8 cellular contexts compared by ENCODE assay signal in the genomic region with DNA sequence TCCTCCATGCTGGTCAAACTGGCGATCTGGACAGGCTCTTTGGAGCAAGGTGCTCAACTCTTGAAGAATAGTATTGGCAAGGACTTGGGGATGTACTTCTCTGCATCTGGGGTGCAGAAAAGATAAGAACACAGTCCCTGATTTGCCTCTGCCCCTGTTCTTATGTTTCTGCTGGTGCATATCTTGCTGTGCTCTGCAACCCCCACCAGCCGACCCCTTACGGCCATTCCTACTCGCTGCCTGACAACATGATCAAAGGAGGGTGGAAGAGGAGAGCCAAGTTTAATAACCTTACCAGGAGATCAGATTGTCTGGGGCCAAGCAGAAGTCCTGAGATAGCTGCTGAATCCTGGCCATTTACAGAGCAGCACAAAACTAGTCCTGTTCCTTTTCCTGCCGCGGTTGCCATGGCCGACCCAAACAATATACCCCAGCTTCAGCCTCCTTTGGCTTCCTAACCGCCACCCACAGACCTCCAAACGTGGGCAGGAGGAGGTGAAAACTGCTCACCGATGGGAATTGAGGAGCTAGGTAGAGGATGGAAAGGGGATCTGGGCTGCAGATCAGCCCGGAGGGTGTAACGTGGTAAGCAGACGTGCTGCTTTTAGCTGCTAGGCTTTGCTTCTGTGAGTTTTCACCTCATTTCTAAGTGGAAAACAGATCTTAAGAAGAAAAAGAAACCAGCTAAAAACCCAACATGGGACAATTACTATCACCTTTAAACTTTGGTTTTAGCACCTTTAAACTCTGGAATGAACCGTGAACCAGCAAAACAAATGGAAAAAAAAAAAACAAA.
DNase-seq lines count a peak whose midpoint lies in the region; ATAC-seq and TF ChIP-seq lines count a peak whose summit lies in the region.

No MANE protein-coding gene starts in this region.

- intact Hi-C loops in activated CD8-positive, alpha-beta T cell treated with anti-CD3 and anti-CD28 coated beads for 36 hours (cut with micrococcal nuclease) = no loop called here

- DNase-seq in activated CD8-positive, alpha-beta T cell treated with anti-CD3 and anti-CD28 coated beads for 36 hours = peak; percentile 75
- DNase-seq in cardiac muscle cell (ENCODE audit: low read depth in 1 of 2, low spot score in 1 of 2) = peak; percentile 22 to 36
- DNase-seq in skeletal muscle cell (ENCODE audit: low read depth) = no peak
- no peak for DNase-seq in SK-N-SH
- DNase-seq in middle frontal gyrus (ENCODE audit: extremely low spot score, low spot score) = no peak
- DNase-seq in GM19240 (ENCODE audit: insufficient read length, low spot score) = no peak

- peaks cover 91% of the 10 kb centered on the region for H3K79me2 ChIP-seq in SK-N-SH (ENCODE audit: insufficient read depth)

- no peak for TF ChIP-seq RAD21 in SK-N-SH (IDR thresholded peaks at IDR 0.05; ENCODE audit: low read length)

- TF ChIP-seq EP300 in SK-N-SH (IDR thresholded peaks at IDR 0.05; ENCODE audit: borderline replicate concordance in 1 of 2, low read depth in 1 of 2, low read length in 1 of 2) = no peak

- no peak overlapping the region for H2AFZ ChIP-seq in SK-N-SH (ENCODE audit: low read depth)

- peaks cover 17% of the 10 kb centered on the region for H3K36me3 Mint-ChIP-seq in activated CD8-positive, alpha-beta T cell treated with anti-CD3 and anti-CD28 coated beads for 36 hours (ENCODE audit: low read depth)

- H3K9ac ChIP-seq in SK-N-SH = no peak overlapping the region

- peaks cover 3% of the 10 kb centered on the region for H3K9me3 Mint-ChIP-seq in activated CD8-positive, alpha-beta T cell treated with anti-CD3 and anti-CD28 coated beads for 36 hours

- H4K20me1 ChIP-seq in SK-N-SH (ENCODE audit: insufficient read depth) = peaks cover 24% of the 10 kb centered on the region; the same call in 1 of the 2 replicates

- H3K4me1 Mint-ChIP-seq in activated CD8-positive, alpha-beta T cell treated with anti-CD3 and anti-CD28 coated beads for 36 hours (ENCODE audit: low read depth) = peaks cover 69% of the 10 kb centered on the region

- POLR2A ChIA-PET in activated CD8-positive, alpha-beta T cell treated with anti-CD3 and anti-CD28 coated beads for 36 hours (lab: Charles Lee) = interaction anchor here (0.6 to 4.0 kb wide), 13 partner anchors 10 to 287 kb away, joined by 3 to 43 read pairs (median 4); a partner anchor contains a TSS
- POLR2A ChIA-PET in SK-N-SH (lab: Yijun Ruan, JAX) = no interaction called here

- no peak overlapping the region for H3K4me3 ChIP-seq in cardiac muscle cell
- H3K4me3 ChIP-seq in skeletal muscle cell (ENCODE audit: low read depth, low read length) = peak overlapping the region; percentile 32
- no peak overlapping the region for H3K4me3 ChIP-seq in SK-N-SH (ENCODE audit: low read depth in 2 of 2, low read length in 1 of 2)

- peak overlapping the region; percentile 74 for H3K4me3 Mint-ChIP-seq in activated CD8-positive, alpha-beta T cell treated with anti-CD3 and anti-CD28 coated beads for 36 hours

- peaks cover 33% of the 10 kb centered on the region for H3K4me1 ChIP-seq in cardiac muscle cell (ENCODE audit: low read depth)
- peaks cover 0 to 37% of the 10 kb centered on the region in 2 experiments; a peak in 2 of 4 replicates for H3K4me1 ChIP-seq in SK-N-SH (ENCODE audit: control insufficient read depth in 1 of 2, insufficient read depth in 2 of 2, low read depth in 1 of 2, low read length in 1 of 2)

- CTCF ChIA-PET in activated CD8-positive, alpha-beta T cell treated with anti-CD3 and anti-CD28 coated beads for 36 hours (lab: Charles Lee) = interaction anchor here (1.1 to 6.5 kb wide), 7 partner anchors 9 to 63 kb away, joined by 3 to 58 read pairs (median 4); a partner anchor contains a TSS
- CTCF ChIA-PET in SK-N-SH (lab: Yijun Ruan, JAX) = interaction anchor here (0.6 kb wide), 2 partner anchors 8 to 17 kb away, joined by 3 read pairs; no protein-coding TSS in a partner anchor

- no peaks in the 10 kb centered on the region for H3K9me2 ChIP-seq in SK-N-SH

- WGBS in SK-N-SH (ENCODE audit: low lambda C conversion rate) = 84% methylated on average over 12 of the region's 14 CpGs

- H3K27me3 ChIP-seq in cardiac muscle cell (no peaks in the 10 kb centered on the region), SK-N-SH (ENCODE audit: insufficient read depth) (no peaks in the 10 kb centered on the region)

- H3F3A ChIP-seq in SK-N-SH (replicated peaks; ENCODE audit: insufficient read depth) = no peaks in the 10 kb centered on the region

- H3K36me3 ChIP-seq in cardiac muscle cell (no peaks in the 10 kb centered on the region), SK-N-SH (replicated peaks in 1 of 2; ENCODE audit: control insufficient read depth in 1 of 2, insufficient read depth in 2 of 2, low read length in 1 of 2) (peaks cover 0 to 3% of the 10 kb centered on the region in 2 experiments)

- H3K9me3 ChIP-seq in cardiac muscle cell (ENCODE audit: low read depth) (no peaks in the 10 kb centered on the region), SK-N-SH (no peaks in the 10 kb centered on the region)

- no peak for TF ChIP-seq CTCF in activated CD8-positive, alpha-beta T cell treated with anti-CD3 and anti-CD28 coated beads for 36 hours (IDR thresholded peaks at IDR 0.05)
- no peak for TF ChIP-seq CTCF in cardiac muscle cell (IDR thresholded peaks at IDR 0.05; ENCODE audit: low read depth, low read length)
- TF ChIP-seq CTCF in SK-N-SH (IDR thresholded peaks at IDR 0.05) = no peak

- no peak overlapping the region for H3K4me2 ChIP-seq in SK-N-SH

- H3K27ac Mint-ChIP-seq in activated CD8-positive, alpha-beta T cell treated with anti-CD3 and anti-CD28 coated beads for 36 hours = peak overlapping the region; percentile 99

- no peak overlapping the region for H3K27ac ChIP-seq in cardiac muscle cell
- H3K27ac ChIP-seq in SK-N-SH (ENCODE audit: low read depth in 2 of 2, low read length in 1 of 2) = no peak overlapping the region

- ATAC-seq in GM19395 (IDR thresholded peaks at IDR 0.05; ENCODE audit: unreplicated experiment) (peak; percentile 48), HG02798 (IDR thresholded peaks at IDR 0.05; ENCODE audit: poor library complexity, unreplicated experiment) (no peak)
- peak; percentile 17 for ATAC-seq in activated CD8-positive, alpha-beta T cell treated with anti-CD3 and anti-CD28 coated beads for 36 hours

- no peaks in the 10 kb centered on the region for H3K27me3 Mint-ChIP-seq in activated CD8-positive, alpha-beta T cell treated with anti-CD3 and anti-CD28 coated beads for 36 hours

TF ChIP-seq in SK-N-SH, 30 proteins besides CTCF, POLR2A, EP300 and RAD21 (continues in another document):
- no peak for TF ChIP-seq RXRA (IDR thresholded peaks at IDR 0.05; ENCODE audit: borderline replicate concordance, low read depth)
- TF ChIP-seq GATA2 (CRISPR knock-in tag; IDR thresholded peaks at IDR 0.05) = no peak
- no peak for TF ChIP-seq EZH2phosphoT487 (IDR thresholded peaks at IDR 0.05; ENCODE audit: borderline replicate concordance, low read depth)
- TF ChIP-seq, protein P1, sequence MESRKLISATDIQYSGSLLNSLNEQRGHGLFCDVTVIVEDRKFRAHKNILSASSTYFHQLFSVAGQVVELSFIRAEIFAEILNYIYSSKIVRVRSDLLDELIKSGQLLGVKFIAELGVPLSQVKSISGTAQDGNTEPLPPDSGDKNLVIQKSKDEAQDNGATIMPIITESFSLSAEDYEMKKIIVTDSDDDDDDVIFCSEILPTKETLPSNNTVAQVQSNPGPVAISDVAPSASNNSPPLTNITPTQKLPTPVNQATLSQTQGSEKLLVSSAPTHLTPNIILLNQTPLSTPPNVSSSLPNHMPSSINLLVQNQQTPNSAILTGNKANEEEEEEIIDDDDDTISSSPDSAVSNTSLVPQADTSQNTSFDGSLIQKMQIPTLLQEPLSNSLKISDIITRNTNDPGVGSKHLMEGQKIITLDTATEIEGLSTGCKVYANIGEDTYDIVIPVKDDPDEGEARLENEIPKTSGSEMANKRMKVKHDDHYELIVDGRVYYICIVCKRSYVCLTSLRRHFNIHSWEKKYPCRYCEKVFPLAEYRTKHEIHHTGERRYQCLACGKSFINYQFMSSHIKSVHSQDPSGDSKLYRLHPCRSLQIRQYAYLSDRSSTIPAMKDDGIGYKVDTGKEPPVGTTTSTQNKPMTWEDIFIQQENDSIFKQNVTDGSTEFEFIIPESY (IDR thresholded peaks at IDR 0.05; ENCODE audit: borderline replicate concordance, low read depth) = no peak
- TF ChIP-seq, protein P2, sequence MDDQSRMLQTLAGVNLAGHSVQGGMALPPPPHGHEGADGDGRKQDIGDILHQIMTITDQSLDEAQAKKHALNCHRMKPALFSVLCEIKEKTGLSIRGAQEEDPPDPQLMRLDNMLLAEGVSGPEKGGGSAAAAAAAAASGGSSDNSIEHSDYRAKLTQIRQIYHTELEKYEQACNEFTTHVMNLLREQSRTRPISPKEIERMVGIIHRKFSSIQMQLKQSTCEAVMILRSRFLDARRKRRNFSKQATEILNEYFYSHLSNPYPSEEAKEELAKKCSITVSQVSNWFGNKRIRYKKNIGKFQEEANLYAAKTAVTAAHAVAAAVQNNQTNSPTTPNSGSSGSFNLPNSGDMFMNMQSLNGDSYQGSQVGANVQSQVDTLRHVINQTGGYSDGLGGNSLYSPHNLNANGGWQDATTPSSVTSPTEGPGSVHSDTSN (IDR thresholded peaks at IDR 0.05) = no peak
- TF ChIP-seq TAF1 (IDR thresholded peaks at IDR 0.05; ENCODE audit: borderline replicate concordance, low read depth, low read length) = no peak
- TF ChIP-seq RFX5 (IDR thresholded peaks at IDR 0.05; ENCODE audit: low read length) = no peak
- TF ChIP-seq GABPA (IDR thresholded peaks at IDR 0.05; ENCODE audit: low read depth) = no peak
- TF ChIP-seq, protein P3, sequence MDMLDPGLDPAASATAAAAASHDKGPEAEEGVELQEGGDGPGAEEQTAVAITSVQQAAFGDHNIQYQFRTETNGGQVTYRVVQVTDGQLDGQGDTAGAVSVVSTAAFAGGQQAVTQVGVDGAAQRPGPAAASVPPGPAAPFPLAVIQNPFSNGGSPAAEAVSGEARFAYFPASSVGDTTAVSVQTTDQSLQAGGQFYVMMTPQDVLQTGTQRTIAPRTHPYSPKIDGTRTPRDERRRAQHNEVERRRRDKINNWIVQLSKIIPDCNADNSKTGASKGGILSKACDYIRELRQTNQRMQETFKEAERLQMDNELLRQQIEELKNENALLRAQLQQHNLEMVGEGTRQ (IDR thresholded peaks at IDR 0.05; ENCODE audit: borderline replicate concordance, low read depth, low read length) = no peak
- TF ChIP-seq MXI1 (IDR thresholded peaks at IDR 0.05; ENCODE audit: low read depth, low read length) = no peak
- no peak for TF ChIP-seq NFIC (IDR thresholded peaks at IDR 0.05; ENCODE audit: borderline replicate concordance)
- no peak for TF ChIP-seq TCF12 (IDR thresholded peaks at IDR 0.05)
- TF ChIP-seq YY1 (IDR thresholded peaks at IDR 0.05; ENCODE audit: low read depth) = no peak
- no peak for TF ChIP-seq ELF1 (IDR thresholded peaks at IDR 0.05)
- TF ChIP-seq CHD2 (IDR thresholded peaks at IDR 0.05; ENCODE audit: low read length, partially characterized antibody) = no peak
- no peak for TF ChIP-seq SMC3 (IDR thresholded peaks at IDR 0.05; ENCODE audit: low read depth, low read length)

Comparison
In these comparisons a context has a peak if more than half of its experiments do, and no peak if none do; other contexts are left out.
1. DNase-seq: peak in activated CD8-positive, alpha-beta T cell treated with anti-CD3 and anti-CD28 coated beads for 36 hours (single experiment) and cardiac muscle cell (2 of 2); none in skeletal muscle cell (single experiment), SK-N-SH (single experiment), middle frontal gyrus (single experiment) and GM19240 (single experiment).